Comparison of ENCODE assay signal across 20 cellular contexts in genomic region chr10:97865488-97865887, GRCh38. TPM values are rescaled to one million over a fixed set of nuclear protein-coding genes. Genes with fewer than 3 reads are reported as not detected.
"Had no signal": no experiment of that assay in that cellular context is flagged by ENCODE, and none has a peak within 500 bp of the region (broad histone marks: within the 10 kb centered on the region; RNA-seq: fewer than 3 reads in every experiment).

No MANE protein-coding gene starts in this region.

- H3K36me3 Mint-ChIP-seq: naive B cell had no signal

- H3K4me3 Mint-ChIP-seq: endodermal cell, naive B cell, nephron had no signal

- H3K27ac Mint-ChIP-seq: endodermal cell, naive B cell, nephron had no signal

- H3K36me3 ChIP-seq: neutrophil, suprapubic skin, thyroid gland, upper lobe of right lung had no signal

- H3K27ac ChIP-seq: coronary artery, hepatocyte, neutrophil, suprapubic skin, thyroid gland, upper lobe of right lung had no signal

- DNase-seq: effector CD4-positive, alpha-beta T cell; endodermal cell; erythroblast; foreskin melanocyte; head of caudate nucleus; left colon; mesendoderm; naive B cell; stimulated activated CD4-positive, alpha-beta T cell treated with anti-CD3 and anti-CD28 coated beads, Interleukin-2, amount 100 ng/mL, for 24 hours; stimulated activated CD4-positive, alpha-beta T cell treated with anti-CD3 and anti-CD28 coated beads, Interleukin-4, amount 100 ng/mL, for 4 hours; stimulated activated naive CD8-positive, alpha-beta T cell treated with anti-CD3 and anti-CD28 coated beads, Interleukin-15, Interleukin-2, amounts not matched to agents 100 U/mL and 50 U/mL, for 24 hours; thyroid gland; upper lobe of right lung had no signal

- H3K27me3 ChIP-seq: thyroid gland had no signal

- H3K9me3 Mint-ChIP-seq: endodermal cell, naive B cell, nephron had no signal

- H3K4me3 ChIP-seq: coronary artery, hepatocyte, suprapubic skin, thyroid gland, upper lobe of right lung had no signal

- FAIRE-seq: endothelial cell of umbilical vein had no signal

- H3K9me3 ChIP-seq: neutrophil, suprapubic skin, thyroid gland, upper lobe of right lung had no signal

RNA-seq across cellular contexts. Expression of gene GOLGA7B, which starts 15.8 kb away (rescaled TPM):
- total RNA-seq: endothelial cell of umbilical vein, skeletal muscle tissue had no signal
